ENCODE assay signal across 9 cellular contexts in genomic region chr19:17052439-17052838, GRCh38. TPM values are rescaled to one million over a fixed set of nuclear protein-coding genes. Genes with fewer than 3 reads are reported as not detected.
DNase-seq lines count a peak whose midpoint lies in the region; ATAC-seq and TF ChIP-seq lines count a peak whose summit lies in the region.
"Had no signal": no experiment of that assay in that cellular context is flagged by ENCODE, and none has a peak within 500 bp of the region (broad histone marks: within the 10 kb centered on the region; RNA-seq: fewer than 3 reads in every experiment).

No MANE protein-coding gene starts in this region.

- TF ChIP-seq POLR2A in uterus (IDR thresholded peaks at IDR 0.05): no peak

- no peaks in the 10 kb centered on the region for H3K4me1 Mint-ChIP-seq in activated T-cell treated with anti-CD3 and anti-CD28 coated beads, Interleukin-2, amount 50 U/mL, for 24 hours (ENCODE audit: low read depth)
- H3K4me1 Mint-ChIP-seq: central memory CD8-positive, alpha-beta T cell had no signal

- H3K9me3 ChIP-seq in uterus: no peaks in the 10 kb centered on the region

- H3K4me1 ChIP-seq in uterus: no peaks in the 10 kb centered on the region

- intact Hi-C loops in left colon (cut with DNase I, micrococcal nuclease) (loop anchor here in 1 of 2 donors (5.0 kb wide), 1 partner anchor 280 kb away; no protein-coding TSS in a partner anchor), uterus (cut with DNase I; ENCODE audit: low total_unique reads) (loop anchor here (10.0 kb wide), 1 partner anchor 278 kb away; no protein-coding TSS in a partner anchor)

- H3K27ac Mint-ChIP-seq in activated T-cell treated with anti-CD3 and anti-CD28 coated beads, Interleukin-2, amount 50 U/mL, for 24 hours: no peak overlapping the region

- peak; percentile 21 for DNase-seq in stimulated activated CD4-positive, alpha-beta T cell treated with anti-CD3 and anti-CD28 coated beads, Interleukin-4, amount 100 ng/mL, for 1 hour
- DNase-seq in stimulated activated CD4-positive, alpha-beta T cell treated with anti-CD3 and anti-CD28 coated beads, Interleukin-15, amount 100 ng/mL, for 24 hours: no peak
- peak; percentile 51 for DNase-seq in NCI-H2196 (lab: John Stamatoyannopoulos, UW; ENCODE audit: unreplicated experiment)
- peak; percentile 42 for DNase-seq in astrocyte of the spinal cord (ENCODE audit: low read depth, low spot score)
- peak in 1 of 2 donors; percentile 53 for DNase-seq in left colon
- DNase-seq in uterus: peak; percentile 34 to 35
- DNase-seq in activated T-cell treated with anti-CD3 and anti-CD28 coated beads, Interleukin-2, amount 50 U/mL, for 24 hours: no peak

- H3K4me3 ChIP-seq in astrocyte of the spinal cord (ENCODE audit: low read depth, low read length) (no peak overlapping the region), uterus (no peak overlapping the region)

- H3K9me3 Mint-ChIP-seq in activated T-cell treated with anti-CD3 and anti-CD28 coated beads, Interleukin-2, amount 50 U/mL, for 24 hours: no peaks in the 10 kb centered on the region
- H3K9me3 Mint-ChIP-seq: central memory CD8-positive, alpha-beta T cell had no signal

- ATAC-seq in left colon (peak; percentile 73), GM19328 (IDR thresholded peaks at IDR 0.05; ENCODE audit: unreplicated experiment) (no peak)

- TF ChIP-seq CTCF in astrocyte of the spinal cord (IDR thresholded peaks at IDR 0.05; ENCODE audit: low read depth, low read length): peak; percentile 66
- peak; percentile 36 to 60 (median 48) for TF ChIP-seq CTCF in uterus (IDR thresholded peaks at IDR 0.05)

- no peak overlapping the region for H3K27ac ChIP-seq in uterus

- no peaks in the 10 kb centered on the region for H3K27me3 Mint-ChIP-seq in activated T-cell treated with anti-CD3 and anti-CD28 coated beads, Interleukin-2, amount 50 U/mL, for 24 hours
- H3K27me3 Mint-ChIP-seq: central memory CD8-positive, alpha-beta T cell had no signal

- no peak overlapping the region for H3K4me3 Mint-ChIP-seq in activated T-cell treated with anti-CD3 and anti-CD28 coated beads, Interleukin-2, amount 50 U/mL, for 24 hours
- H3K4me3 Mint-ChIP-seq: central memory CD8-positive, alpha-beta T cell had no signal

- in situ Hi-C loops in astrocyte of the spinal cord (cut with HindIII; ENCODE audit: low sequenced_read_pairs): no loop called here

- peaks cover 90% of the 10 kb centered on the region for H3K36me3 Mint-ChIP-seq in activated T-cell treated with anti-CD3 and anti-CD28 coated beads, Interleukin-2, amount 50 U/mL, for 24 hours (ENCODE audit: low read depth)

- no peaks in the 10 kb centered on the region for H3K36me3 ChIP-seq in uterus

- no peaks in the 10 kb centered on the region for H3K27me3 ChIP-seq in uterus

RNA-seq across cellular contexts. Expression of gene HAUS8, which starts 22.8 kb away (rescaled TPM):
- total RNA-seq in left colon (10 to 100 TPM; 10.7 to 14.1 TPM), uterus (10 to 100 TPM in 2 of 4 donors, 1 to 10 TPM in 2; 2.6 to 11.5 (median 6.9) TPM)

RNA-seq across cellular contexts. Expression of gene MYO9B, which starts 23.1 kb away (rescaled TPM):
- total RNA-seq in left colon (10 to 100 TPM; 69.9 to 82.2 TPM), uterus (100 to 1,000 TPM in 1 of 4 donors, 10 to 100 TPM in 3; 17.6 to 117 (median 54.1) TPM)

RNA-seq across cellular contexts. Expression of gene CPAMD8, which starts 25.8 kb away (rescaled TPM):
- total RNA-seq in left colon (1 to 10 TPM; 2.3 to 3.4 TPM), uterus (10 to 100 TPM in 3 of 4 donors, 1 to 10 TPM in 1; 2.8 to 18.3 (median 15.7) TPM)

Comparison
In these comparisons a context has a peak if more than half of its experiments do, and no peak if none do; other contexts are left out.
1. DNase-seq: peak in stimulated activated CD4-positive, alpha-beta T cell treated with anti-CD3 and anti-CD28 coated beads, Interleukin-4, amount 100 ng/mL, for 1 hour (single experiment), NCI-H2196 (single experiment), astrocyte of the spinal cord (single experiment) and uterus (2 of 2); none in stimulated activated CD4-positive, alpha-beta T cell treated with anti-CD3 and anti-CD28 coated beads, Interleukin-15, amount 100 ng/mL, for 24 hours (single experiment) and activated T-cell treated with anti-CD3 and anti-CD28 coated beads, Interleukin-2, amount 50 U/mL, for 24 hours (single experiment).